Comparison of ENCODE assay signal across 11 cellular contexts in the genomic region with DNA sequence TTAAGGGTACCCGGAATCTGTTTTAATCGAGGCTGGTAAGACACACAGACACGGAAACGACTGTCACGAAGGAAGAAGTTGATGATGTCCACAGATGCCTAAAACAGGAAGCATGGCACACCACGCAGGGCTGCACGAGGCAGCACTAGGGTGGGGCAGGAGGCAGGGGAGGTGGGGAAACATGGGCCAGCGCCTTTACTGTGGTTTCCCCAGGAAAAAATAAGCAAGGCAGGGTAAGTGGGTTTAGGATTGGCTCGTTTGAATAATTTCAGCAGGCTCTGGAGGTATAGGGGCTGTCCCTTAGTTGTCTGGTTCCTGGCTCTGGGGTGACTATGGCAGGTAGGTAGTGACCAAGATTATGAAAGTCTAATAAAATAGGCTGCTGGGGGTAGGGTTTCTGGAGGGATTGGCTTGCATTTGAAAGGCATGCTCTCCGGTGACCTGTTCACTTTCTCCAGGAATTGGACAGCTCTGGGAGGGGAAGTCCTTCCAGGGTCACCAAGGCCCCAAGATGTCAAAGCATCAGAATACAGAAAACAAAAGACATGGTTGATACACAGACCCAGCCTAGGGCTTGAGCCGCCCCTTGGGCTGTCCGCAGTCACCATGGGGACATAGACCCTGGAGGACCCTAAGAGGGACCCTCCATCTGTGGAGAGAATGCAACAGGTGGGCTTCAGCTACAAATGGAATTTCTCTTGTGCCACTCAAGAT. TPM values are rescaled to one million over a fixed set of nuclear protein-coding genes. Genes with fewer than 3 reads are reported as not detected.
DNase-seq lines count a peak whose midpoint lies in the region; ATAC-seq and TF ChIP-seq lines count a peak whose summit lies in the region.
"Had no signal": no experiment of that assay in that cellular context is flagged by ENCODE, and none has a peak within 500 bp of the region (broad histone marks: within the 10 kb centered on the region; RNA-seq: fewer than 3 reads in every experiment).

No MANE protein-coding gene starts in this region.

- no peak for TF ChIP-seq POLR2A in spleen (IDR thresholded peaks at IDR 0.05)

- peak overlapping the region; percentile 89 for H3K27ac Mint-ChIP-seq in T-helper 2 cell treated with Interferon-gamma antibody and Interleukin-4, amounts not matched to agents 5 μg/mL and 100 μg/mL, for 36 hours
- H3K27ac Mint-ChIP-seq in activated naive CD8-positive, alpha-beta T cell treated with anti-CD3 and anti-CD28 coated beads for 36 hours = peak overlapping the region; percentile 64

- H3K27me3 ChIP-seq in GM23248 (replicated peaks; ENCODE audit: insufficient read depth) (no peaks in the 10 kb centered on the region), spleen (replicated peaks in 1 of 7) (no peaks in the 10 kb centered on the region)
- H3K27me3 ChIP-seq: esophagus squamous epithelium had no signal

- H3K36me3 Mint-ChIP-seq in T-helper 2 cell treated with Interferon-gamma antibody and Interleukin-4, amounts not matched to agents 5 μg/mL and 100 μg/mL, for 36 hours (ENCODE audit: low read depth) = peaks cover 2% of the 10 kb centered on the region
- H3K36me3 Mint-ChIP-seq in activated naive CD8-positive, alpha-beta T cell treated with anti-CD3 and anti-CD28 coated beads for 36 hours = no peaks in the 10 kb centered on the region

- peak overlapping the region; percentile 70 for H3K4me3 Mint-ChIP-seq in T-helper 2 cell treated with Interferon-gamma antibody and Interleukin-4, amounts not matched to agents 5 μg/mL and 100 μg/mL, for 36 hours
- no peak overlapping the region for H3K4me3 Mint-ChIP-seq in activated naive CD8-positive, alpha-beta T cell treated with anti-CD3 and anti-CD28 coated beads for 36 hours

- H3K4me1 ChIP-seq in GM23248 (ENCODE audit: insufficient read depth) (peaks cover 47% of the 10 kb centered on the region), spleen (peaks cover 0 to 61% (median 38%) of the 10 kb centered on the region in 6 donors)

- intact Hi-C loops in spleen (cut with DNase I; ENCODE audit: low total_unique reads) = no loop called here

- H3K9me3 ChIP-seq in GM23248 (ENCODE audit: low read depth) (no peaks in the 10 kb centered on the region), spleen (no peaks in the 10 kb centered on the region)
- H3K9me3 ChIP-seq: esophagus squamous epithelium, HAP-1 had no signal

- no peak for TF ChIP-seq CTCF in spleen (IDR thresholded peaks at IDR 0.05 in 8 of 11, conservative IDR thresholded peaks at IDR 0.05 in 3 of 11)

- H3F3A ChIP-seq in GM23248 (ENCODE audit: insufficient read depth) = peaks cover 44% of the 10 kb centered on the region

- no peak overlapping the region for H2AFZ ChIP-seq in GM23248

- peaks cover 2% of the 10 kb centered on the region for H3K27me3 Mint-ChIP-seq in T-helper 2 cell treated with Interferon-gamma antibody and Interleukin-4, amounts not matched to agents 5 μg/mL and 100 μg/mL, for 36 hours (ENCODE audit: low read depth)
- H3K27me3 Mint-ChIP-seq in activated naive CD8-positive, alpha-beta T cell treated with anti-CD3 and anti-CD28 coated beads for 36 hours = no peaks in the 10 kb centered on the region

- no peaks in the 10 kb centered on the region for H3K79me2 ChIP-seq in GM23248 (ENCODE audit: insufficient read depth)

- peaks cover 42% of the 10 kb centered on the region for H3K4me1 Mint-ChIP-seq in T-helper 2 cell treated with Interferon-gamma antibody and Interleukin-4, amounts not matched to agents 5 μg/mL and 100 μg/mL, for 36 hours (ENCODE audit: low read depth)
- H3K4me1 Mint-ChIP-seq in activated naive CD8-positive, alpha-beta T cell treated with anti-CD3 and anti-CD28 coated beads for 36 hours = peaks cover 24% of the 10 kb centered on the region

- H3K4me3 ChIP-seq in GM23248 (no peak overlapping the region), spleen (peak overlapping the region in 1 of 8 donors; percentile 42)
- H3K4me3 ChIP-seq: esophagus squamous epithelium, HAP-1 had no signal

- H3K27ac ChIP-seq in GM23248 (no peak overlapping the region), spleen (peak overlapping the region in 7 of 8 donors; percentile 63 to 86 (median 74))
- H3K27ac ChIP-seq: esophagus squamous epithelium had no signal

- H3K9me3 Mint-ChIP-seq in T-helper 2 cell treated with Interferon-gamma antibody and Interleukin-4, amounts not matched to agents 5 μg/mL and 100 μg/mL, for 36 hours = peaks cover 3% of the 10 kb centered on the region
- H3K9me3 Mint-ChIP-seq in activated naive CD8-positive, alpha-beta T cell treated with anti-CD3 and anti-CD28 coated beads for 36 hours = peaks cover 1% of the 10 kb centered on the region

- no peak overlapping the region for H3K9ac ChIP-seq in GM23248

- H3K9me2 ChIP-seq in GM23248 (ENCODE audit: insufficient read depth) = no peaks in the 10 kb centered on the region

- no peaks in the 10 kb centered on the region for H4K20me1 ChIP-seq in GM23248 (ENCODE audit: insufficient read depth)

- no peaks in the 10 kb centered on the region for H3K36me3 ChIP-seq in GM23248 (ENCODE audit: low read depth)
- H3K36me3 ChIP-seq in spleen = no peaks in the 10 kb centered on the region
- H3K36me3 ChIP-seq: esophagus squamous epithelium, HAP-1 had no signal

- in situ Hi-C loops in GM23248 (cut with MboI) = no loop called here

- no peak for ATAC-seq in HG02885 (IDR thresholded peaks at IDR 0.05; ENCODE audit: poor library complexity, unreplicated experiment)
- ATAC-seq in GM18498 (IDR thresholded peaks at IDR 0.05; ENCODE audit: unreplicated experiment) = no peak

- DNase-seq in GM23248 (no peak), spleen (peak; percentile 94), NCI-H2227 treated with DMSO at 0.1 percent for 48 hours (lab: John Stamatoyannopoulos, UW) (no peak), RPMI8226 (no peak)
- DNase-seq in T-helper 2 cell treated with Interferon-gamma antibody and Interleukin-4, amounts not matched to agents 5 μg/mL and 100 μg/mL, for 36 hours (ENCODE audit: low spot score) = peak; percentile 14
- peak; percentile 58 for DNase-seq in activated naive CD8-positive, alpha-beta T cell treated with anti-CD3 and anti-CD28 coated beads for 36 hours
- DNase-seq: esophagus squamous epithelium, NCI-H1436 had no signal

- H3K4me2 ChIP-seq in GM23248 (ENCODE audit: unreplicated experiment) = peak overlapping the region; percentile 16

- WGBS in GM23248 (ENCODE audit: low coverage in 1 of 2, low lambda C conversion rate in 2 of 2, missing lambda C conversion rate in 2 of 2), 2 experiments = 83 to 84% methylated on average over 12 of the region's 12 CpGs
- 39 to 50% (median 43%) methylated on average over 12 of the region's 12 CpGs for WGBS in spleen, 5 donors

RNA-seq across cellular contexts. Expression of a gene that starts 35.3 kb away (rescaled TPM):
- 0.32 and 0.63 TPM in 2 replicates for total RNA-seq in GM23248 (2014; rRNA removed; shearing (Covaris generic))
- polyA plus RNA-seq in GM23248 (2016; fragmentation: Nextera tagmentation; extraction: Ambion mirVana) = 8.4 and 9.0 TPM in 2 replicates
- 1 to 10 TPM in 1 of 2 experiments, under 1 TPM in 1; 0.74 to 1.7 TPM for total RNA-seq in activated naive CD8-positive, alpha-beta T cell treated with anti-CD3 and anti-CD28 coated beads for 36 hours
- 1 to 10 TPM; 1.4 to 3.0 (median 2.1) TPM for total RNA-seq in spleen
- polyA plus RNA-seq in spleen = 1 to 10 TPM in 2 of 3 donors, under 1 TPM in 1; 0.86 to 1.4 (median 1.2) TPM

Comparison
In these comparisons a context has a peak if more than half of its experiments do, and no peak if none do; other contexts are left out.
1. DNase-seq: peak in T-helper 2 cell treated with Interferon-gamma antibody and Interleukin-4, amounts not matched to agents 5 μg/mL and 100 μg/mL, for 36 hours (single experiment), activated naive CD8-positive, alpha-beta T cell treated with anti-CD3 and anti-CD28 coated beads for 36 hours (single experiment) and spleen (single experiment); none in GM23248 (single experiment), NCI-H2227 treated with DMSO at 0.1 percent for 48 hours (single experiment) and RPMI8226 (single experiment).